17 cellular contexts compared by ENCODE assay signal in genomic region chr2:140242889-140243288, GRCh38.
DNase-seq lines count a peak whose midpoint lies in the region; ATAC-seq, FAIRE-seq and TF ChIP-seq lines count a peak whose summit lies in the region.
"Had no signal": no experiment of that assay in that cellular context is flagged by ENCODE, and none has a peak within 500 bp of the region (broad histone marks: within the 10 kb centered on the region; RNA-seq: fewer than 3 reads in every experiment).

No MANE protein-coding gene starts in this region.

- H3K9ac ChIP-seq in PC-3 (ENCODE audit: low read length), result no peak overlapping the region

- H3K27me3 ChIP-seq in AG04450 (ENCODE audit: control insufficient read depth, insufficient read depth, low read length), result no peaks in the 10 kb centered on the region
- no peaks in the 10 kb centered on the region for H3K27me3 ChIP-seq in PC-3 (ENCODE audit: low read length)

- TF ChIP-seq CTCF in AG04450 (IDR thresholded peaks at IDR 0.05; ENCODE audit: low read depth, low read length) (0 out of 2 replicates have a peak, but pooled peaks have one; percentile 7), D721Med (IDR thresholded peaks at IDR 0.05; ENCODE audit: insufficient read depth, missing control alignments) (no peak), PC-3 (conservative IDR thresholded peaks at IDR 0.05; ENCODE audit: low read depth, low read length) (peak; percentile 51), epithelial cell of proximal tubule (conservative IDR thresholded peaks at IDR 0.05; ENCODE audit: low read depth, low read length) (peak; percentile 31)

- H2AFZ ChIP-seq in PC-3 (ENCODE audit: low read length), result no peak overlapping the region

- peaks cover 9 to 10% of the 10 kb centered on the region in 2 donors for H3K9me3 Mint-ChIP-seq in effector memory CD8-positive, alpha-beta T cell

- H3K4me2 ChIP-seq in PC-3 (ENCODE audit: low read length), result no peak overlapping the region

- no peaks in the 10 kb centered on the region for H3K79me2 ChIP-seq in PC-3 (ENCODE audit: low read length)

- no TSS peak for BruUV-seq in PC-3 (replicated peaks; lab: Mats Ljungman, UMichigan)

- intact Hi-C loops in PC-3 (cut with micrococcal nuclease), result no loop called here

- peaks cover 6% of the 10 kb centered on the region for H3K4me1 ChIP-seq in PC-3 (ENCODE audit: insufficient read depth, low read length)

- H3K27ac ChIP-seq in AG04450 (ENCODE audit: low read depth, low read length) (no peak overlapping the region), PC-3 (ENCODE audit: low read length) (no peak overlapping the region)

- H3K36me3 Mint-ChIP-seq in effector memory CD8-positive, alpha-beta T cell (ENCODE audit: insufficient read depth), result no peaks in the 10 kb centered on the region

- no peak overlapping the region for H3K4me3 ChIP-seq in AG04450 (ENCODE audit: low read depth, low read length)
- no peak overlapping the region for H3K4me3 ChIP-seq in PC-3 (ENCODE audit: low read length)
- no peak overlapping the region for H3K4me3 ChIP-seq in epithelial cell of proximal tubule (ENCODE audit: low read depth, low read length)
- H3K4me3 ChIP-seq: K562 had no signal

- H3K36me3 ChIP-seq in PC-3 (ENCODE audit: low read depth, low read length), result no peaks in the 10 kb centered on the region

- DNase-seq in AG04450 (ENCODE audit: low read depth, low spot score), result no peak
- no peak for DNase-seq in D721Med (ENCODE audit: insufficient read length, low spot score)
- peak; percentile 33 for DNase-seq in PC-3
- DNase-seq in epithelial cell of proximal tubule (ENCODE audit: low read depth), result no peak
- no peak for DNase-seq in effector memory CD8-positive, alpha-beta T cell
- no peak for DNase-seq in NCI-H446 (lab: John Stamatoyannopoulos, UW)
- DNase-seq: C1 segment of cervical spinal cord, COR-L47, GF-D8, NCI-H1436 treated with DMSO at 0.1 percent for 48 hours, NCI-H2081, NCI-H526 treated with DMSO at 0.1 percent for 48 hours, Right ventricle myocardium superior had no signal

- peak; percentile 60 for FAIRE-seq in D721Med (lab: Jason Lieb, UNC)
- FAIRE-seq: K562 had no signal

- no peak overlapping the region for H3K4me3 Mint-ChIP-seq in effector memory CD8-positive, alpha-beta T cell
- H3K4me3 Mint-ChIP-seq: T-helper 2 cell treated with Interferon-gamma antibody and Interleukin-4, amounts not matched to agents 5 μg/mL and 100 μg/mL, for 36 hours had no signal

- H3K27ac Mint-ChIP-seq in effector memory CD8-positive, alpha-beta T cell, result no peak overlapping the region
- H3K27ac Mint-ChIP-seq: T-helper 2 cell treated with Interferon-gamma antibody and Interleukin-4, amounts not matched to agents 5 μg/mL and 100 μg/mL, for 36 hours had no signal

- POLR2A ChIA-PET in AG04450 (lab: Yijun Ruan, JAX) (no interaction called here), PC-3 (lab: Charles Lee; ENCODE audit: unreplicated experiment) (no interaction called here)

- no peaks in the 10 kb centered on the region for H4K20me1 ChIP-seq in PC-3 (ENCODE audit: low read length)

- H3K4me1 Mint-ChIP-seq in effector memory CD8-positive, alpha-beta T cell (ENCODE audit: low read depth in 2 of 2), result no peaks in the 10 kb centered on the region

- CTCF ChIA-PET in AG04450 (lab: Charles Lee) (no interaction called here), PC-3 (lab: Charles Lee) (interaction anchor here (0.7 kb wide), 1 partner anchor 621 kb away, joined by 3 read pairs; no protein-coding TSS in a partner anchor)

- H3K9me2 ChIP-seq in PC-3 (replicated peaks; ENCODE audit: low read length), result no peaks in the 10 kb centered on the region

- no peaks in the 10 kb centered on the region for H3F3A ChIP-seq in PC-3 (ENCODE audit: low read length, unreplicated experiment)

- H3K27me3 Mint-ChIP-seq in effector memory CD8-positive, alpha-beta T cell, result no peaks in the 10 kb centered on the region

- H3K9me3 ChIP-seq in AG04450 (ENCODE audit: control insufficient read depth, insufficient read depth, low read length), result no peaks in the 10 kb centered on the region
- H3K9me3 ChIP-seq in PC-3 (ENCODE audit: low read length), result no peaks in the 10 kb centered on the region

- ATAC-seq in PC-3 (no peak), HG02938 (IDR thresholded peaks at IDR 0.05; ENCODE audit: unreplicated experiment) (no peak)
- no peak for ATAC-seq in effector memory CD8-positive, alpha-beta T cell (replicated peaks)
- ATAC-seq: K562, Panc1 had no signal
